1 cellular context compared by ENCODE assay signal in the genomic region with DNA sequence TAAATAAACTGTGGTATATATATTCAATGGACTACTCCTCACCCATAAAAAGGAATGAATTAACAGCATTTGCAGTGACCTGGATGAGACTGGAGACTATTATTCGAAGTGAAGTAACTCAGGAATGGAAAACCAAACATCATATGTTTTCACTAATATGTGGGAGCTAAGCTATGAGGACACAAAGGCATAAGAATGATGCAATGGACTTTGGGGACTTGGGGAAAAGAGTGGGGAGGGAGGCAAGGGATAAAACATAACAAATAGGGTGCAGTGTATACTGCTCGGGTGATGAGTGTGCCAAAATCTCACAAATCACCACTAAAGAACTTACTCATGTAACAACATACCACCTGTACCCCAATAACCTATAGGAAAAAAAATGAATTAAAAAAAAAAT. TPM values are rescaled to one million over a fixed set of nuclear protein-coding genes. Genes with fewer than 3 reads are reported as not detected.
"Had no signal": no experiment of that assay in that cellular context is flagged by ENCODE, and none has a peak within 500 bp of the region (broad histone marks: within the 10 kb centered on the region; RNA-seq: fewer than 3 reads in every experiment).

No MANE protein-coding gene starts in this region.

RNA-seq across cellular contexts. Expression of a gene that starts 45.2 kb away (rescaled TPM):
- polyA plus RNA-seq: naive thymus-derived CD8-positive, alpha-beta T cell had no signal
